15 cellular contexts compared by ENCODE assay signal in the genomic region with DNA sequence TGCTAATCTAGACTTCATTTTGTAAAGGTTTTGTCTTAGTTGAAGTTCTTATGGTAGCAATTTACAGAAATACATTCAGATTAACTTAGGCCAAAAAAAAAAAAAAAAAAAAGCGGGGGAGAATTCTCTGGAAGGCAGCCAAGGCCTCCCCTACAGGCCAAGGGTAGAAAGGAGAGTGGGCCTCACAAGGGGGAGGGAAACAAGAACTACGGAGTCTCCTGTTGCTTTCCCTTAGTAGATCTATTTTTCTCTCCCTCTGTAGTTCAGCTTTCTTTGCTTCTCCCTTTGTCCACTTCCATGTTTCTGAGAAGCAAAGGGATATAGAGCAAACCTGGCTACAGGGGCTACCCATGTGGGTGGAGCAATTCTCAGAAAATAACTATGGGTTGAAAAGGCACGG. TPM values are rescaled to one million over a fixed set of nuclear protein-coding genes. Genes with fewer than 3 reads are reported as not detected.
DNase-seq lines count a peak whose midpoint lies in the region; ATAC-seq and TF ChIP-seq lines count a peak whose summit lies in the region.
"Had no signal": no experiment of that assay in that cellular context is flagged by ENCODE, and none has a peak within 500 bp of the region (broad histone marks: within the 10 kb centered on the region; RNA-seq: fewer than 3 reads in every experiment).

No MANE protein-coding gene starts in this region.

- no peaks in the 10 kb centered on the region for H3F3A ChIP-seq in Loucy (ENCODE audit: low read depth)

- H3K27me3 ChIP-seq in Loucy (ENCODE audit: insufficient read depth, low read length, poor library complexity, severe bottlenecking), result no peaks in the 10 kb centered on the region
- no peaks in the 10 kb centered on the region for H3K27me3 ChIP-seq in endodermal cell (ENCODE audit: control insufficient read depth, insufficient read depth, low read length, poor library complexity, severe bottlenecking)
- no peaks in the 10 kb centered on the region for H3K27me3 ChIP-seq in colonic mucosa
- H3K27me3 ChIP-seq: gastroesophageal sphincter had no signal

- no peaks in the 10 kb centered on the region for H3K9me2 ChIP-seq in Loucy (replicated peaks; ENCODE audit: low read depth, low read length)

- no peak for ATAC-seq in activated naive CD8-positive, alpha-beta T cell treated with anti-CD3 and anti-CD28 coated beads, Interleukin-2, amount 10 ng/mL, durations not matched to agents 7 days and 5 days (ENCODE audit: low read depth)
- ATAC-seq in HG02678 (IDR thresholded peaks at IDR 0.05; ENCODE audit: unreplicated experiment) (no peak), GM21717 (IDR thresholded peaks at IDR 0.05; ENCODE audit: unreplicated experiment) (no peak)
- ATAC-seq: gastroesophageal sphincter, left lobe of liver had no signal

- H3K4me3 ChIP-seq in Loucy (ENCODE audit: low read length, poor library complexity, severe bottlenecking), result no peak overlapping the region
- no peak overlapping the region for H3K4me3 ChIP-seq in endodermal cell (ENCODE audit: low read length)
- no peak overlapping the region for H3K4me3 ChIP-seq in skeletal muscle cell (ENCODE audit: low read depth, low read length)
- no peak overlapping the region for H3K4me3 ChIP-seq in colonic mucosa
- H3K4me3 ChIP-seq: gastroesophageal sphincter had no signal

- intact Hi-C loops in colonic mucosa (cut with DNase I), result no loop called here

- H3K79me2 ChIP-seq in Loucy (ENCODE audit: insufficient read depth, low read length), result peaks cover 5% of the 10 kb centered on the region; the same call in 1 of the 2 replicates

- H3K36me3 ChIP-seq in Loucy (ENCODE audit: insufficient read depth, low read length), result no peaks in the 10 kb centered on the region
- H3K36me3 ChIP-seq in endodermal cell (ENCODE audit: control insufficient read depth, insufficient read depth, low read length), result no peaks in the 10 kb centered on the region
- no peaks in the 10 kb centered on the region for H3K36me3 ChIP-seq in colonic mucosa
- H3K36me3 ChIP-seq: gastroesophageal sphincter had no signal

- H3K27ac Mint-ChIP-seq in activated naive CD8-positive, alpha-beta T cell treated with anti-CD3 and anti-CD28 coated beads, Interleukin-2, amount 10 ng/mL, durations not matched to agents 7 days and 5 days, result peak overlapping the region; percentile 54
- H3K27ac Mint-ChIP-seq in activated naive CD8-positive, alpha-beta T cell treated with anti-CD3 and anti-CD28 coated beads for 36 hours, result no peak overlapping the region
- H3K27ac Mint-ChIP-seq in endodermal cell, result peak overlapping the region; percentile 17

- H3K36me3 Mint-ChIP-seq in activated naive CD8-positive, alpha-beta T cell treated with anti-CD3 and anti-CD28 coated beads, Interleukin-2, amount 10 ng/mL, durations not matched to agents 7 days and 5 days, result no peaks in the 10 kb centered on the region
- H3K36me3 Mint-ChIP-seq in activated naive CD8-positive, alpha-beta T cell treated with anti-CD3 and anti-CD28 coated beads for 36 hours, result peaks cover 2% of the 10 kb centered on the region
- no peaks in the 10 kb centered on the region for H3K36me3 Mint-ChIP-seq in endodermal cell (ENCODE audit: low read depth)

- H2AFZ ChIP-seq in Loucy (ENCODE audit: low read length), result no peak overlapping the region

- no peaks in the 10 kb centered on the region for H3K9me3 ChIP-seq in Loucy (ENCODE audit: insufficient read depth, low read depth, low read length)
- H3K9me3 ChIP-seq in endodermal cell (ENCODE audit: control insufficient read depth, low read length), result no peaks in the 10 kb centered on the region
- no peaks in the 10 kb centered on the region for H3K9me3 ChIP-seq in colonic mucosa
- H3K9me3 ChIP-seq: gastroesophageal sphincter had no signal

- H3K27ac ChIP-seq in endodermal cell (ENCODE audit: low read depth, low read length), result peak overlapping the region; percentile 30
- H3K27ac ChIP-seq in colonic mucosa, result no peak overlapping the region
- H3K27ac ChIP-seq: KMS-11 had no signal

- H3K9ac ChIP-seq in Loucy (ENCODE audit: low read depth, low read length, poor library complexity, severe bottlenecking) (no peak overlapping the region), endodermal cell (ENCODE audit: extremely low read depth, low read length, poor library complexity, severe bottlenecking) (no peak overlapping the region), colonic mucosa (ENCODE audit: low read depth in 2 of 2, low read length in 2 of 2) (no peak overlapping the region)
- H3K9ac ChIP-seq: KMS-11 had no signal

- 89 to 100% methylated on average over 1 to 2 of the region's 3 CpGs for WGBS in endodermal cell (ENCODE audit: insufficient coverage in 1 of 2, insufficient read length in 1 of 2), 2 experiments

- H4K20me1 ChIP-seq in Loucy (ENCODE audit: insufficient read depth, low read length, poor library complexity, severe bottlenecking), result no peaks in the 10 kb centered on the region

- no peak for DNase-seq in activated naive CD8-positive, alpha-beta T cell treated with anti-CD3 and anti-CD28 coated beads, Interleukin-2, amount 10 ng/mL, durations not matched to agents 7 days and 5 days
- no peak for DNase-seq in activated naive CD8-positive, alpha-beta T cell treated with anti-CD3 and anti-CD28 coated beads for 36 hours
- peak; percentile 66 for DNase-seq in endodermal cell
- peak; percentile 30 for DNase-seq in skeletal muscle cell (ENCODE audit: low read depth)
- DNase-seq in colonic mucosa, result no peak
- DNase-seq: activated CD4-positive, alpha-beta T cell treated with anti-CD3 and anti-CD28 coated beads, Interleukin-2, amount 50 U/mL, for 1 hour; activated effector memory CD4-positive, alpha-beta T cell treated with anti-CD3 and anti-CD28 coated beads, Interleukin-2, amount 50 U/mL, for 16 hours; NCI-H226; SW 1271 had no signal

- peaks cover 10% of the 10 kb centered on the region for H3K4me1 ChIP-seq in Loucy (ENCODE audit: insufficient read depth, low read length, poor library complexity, severe bottlenecking)
- H3K4me1 ChIP-seq in endodermal cell (ENCODE audit: control insufficient read depth, insufficient read depth, low read length), result peaks cover 4% of the 10 kb centered on the region
- peaks cover 2% of the 10 kb centered on the region for H3K4me1 ChIP-seq in colonic mucosa

- peaks cover 4% of the 10 kb centered on the region for H3K27me3 Mint-ChIP-seq in activated naive CD8-positive, alpha-beta T cell treated with anti-CD3 and anti-CD28 coated beads, Interleukin-2, amount 10 ng/mL, durations not matched to agents 7 days and 5 days
- peaks cover 3% of the 10 kb centered on the region for H3K27me3 Mint-ChIP-seq in activated naive CD8-positive, alpha-beta T cell treated with anti-CD3 and anti-CD28 coated beads for 36 hours
- no peaks in the 10 kb centered on the region for H3K27me3 Mint-ChIP-seq in endodermal cell (ENCODE audit: insufficient read depth)

- H3K4me3 Mint-ChIP-seq in activated naive CD8-positive, alpha-beta T cell treated with anti-CD3 and anti-CD28 coated beads, Interleukin-2, amount 10 ng/mL, durations not matched to agents 7 days and 5 days, result no peak overlapping the region
- no peak overlapping the region for H3K4me3 Mint-ChIP-seq in activated naive CD8-positive, alpha-beta T cell treated with anti-CD3 and anti-CD28 coated beads for 36 hours
- H3K4me3 Mint-ChIP-seq in endodermal cell, result no peak overlapping the region

- H3K9me3 Mint-ChIP-seq in activated naive CD8-positive, alpha-beta T cell treated with anti-CD3 and anti-CD28 coated beads, Interleukin-2, amount 10 ng/mL, durations not matched to agents 7 days and 5 days, result no peaks in the 10 kb centered on the region
- H3K9me3 Mint-ChIP-seq in activated naive CD8-positive, alpha-beta T cell treated with anti-CD3 and anti-CD28 coated beads for 36 hours, result no peaks in the 10 kb centered on the region
- H3K9me3 Mint-ChIP-seq in endodermal cell, result no peaks in the 10 kb centered on the region

- no peak overlapping the region for H3K4me2 ChIP-seq in Loucy (ENCODE audit: low read depth, low read length, poor library complexity, severe bottlenecking)
- H3K4me2 ChIP-seq: KMS-11 had no signal

- H3K4me1 Mint-ChIP-seq in activated naive CD8-positive, alpha-beta T cell treated with anti-CD3 and anti-CD28 coated beads, Interleukin-2, amount 10 ng/mL, durations not matched to agents 7 days and 5 days, result peaks cover 21% of the 10 kb centered on the region
- H3K4me1 Mint-ChIP-seq in activated naive CD8-positive, alpha-beta T cell treated with anti-CD3 and anti-CD28 coated beads for 36 hours, result peaks cover 24% of the 10 kb centered on the region
- H3K4me1 Mint-ChIP-seq in endodermal cell, result peaks cover 11% of the 10 kb centered on the region

- TF ChIP-seq CTCF in Loucy (conservative IDR thresholded peaks at IDR 0.05; ENCODE audit: low read length) (0 out of 2 replicates have a peak, but pooled peaks have one; percentile 8), endodermal cell (conservative IDR thresholded peaks at IDR 0.05) (peak; percentile 64), colonic mucosa (IDR thresholded peaks at IDR 0.05) (no peak)

- POLR2A ChIA-PET in activated naive CD8-positive, alpha-beta T cell treated with anti-CD3 and anti-CD28 coated beads, Interleukin-2, amount 10 ng/mL, durations not matched to agents 7 days and 5 days (lab: Charles Lee), result no interaction called here

RNA-seq across cellular contexts. Expression of gene STK11IP, which starts 2.4 kb away (rescaled TPM):
- total RNA-seq in activated naive CD8-positive, alpha-beta T cell treated with anti-CD3 and anti-CD28 coated beads, Interleukin-2, amount 10 ng/mL, durations not matched to agents 7 days and 5 days, result 10 to 100 TPM; 36.3 to 37.5 TPM
- total RNA-seq in activated naive CD8-positive, alpha-beta T cell treated with anti-CD3 and anti-CD28 coated beads for 36 hours, result 10 to 100 TPM; 24.5 to 25.3 TPM
- 10 to 100 TPM; 27.3 to 31.1 TPM for total RNA-seq in endodermal cell
- 36.2 TPM for polyA plus RNA-seq in endodermal cell (2013, experiment 1 of 2)
- 29.6 TPM for polyA plus RNA-seq in endodermal cell (2013, experiment 2 of 2)
- total RNA-seq in colonic mucosa, result 10 to 100 TPM; 25.4 to 42.7 TPM

RNA-seq across cellular contexts. Expression of gene INHA, which starts 23.1 kb away (rescaled TPM):
- not detected for total RNA-seq in activated naive CD8-positive, alpha-beta T cell treated with anti-CD3 and anti-CD28 coated beads, Interleukin-2, amount 10 ng/mL, durations not matched to agents 7 days and 5 days
- total RNA-seq in activated naive CD8-positive, alpha-beta T cell treated with anti-CD3 and anti-CD28 coated beads for 36 hours, result not detected
- total RNA-seq in endodermal cell (1 to 10 TPM in 1 of 2 donors, under 1 TPM in 1; 0.48 to 1.5 TPM), colonic mucosa (not detected)
- polyA plus RNA-seq in endodermal cell (2013, experiment 1 of 2), result 0.61 TPM
- polyA plus RNA-seq in endodermal cell (2013, experiment 2 of 2), result 0.75 TPM

RNA-seq across cellular contexts. Expression of gene OBSL1, which starts 23.9 kb away (rescaled TPM):
- not detected for total RNA-seq in activated naive CD8-positive, alpha-beta T cell treated with anti-CD3 and anti-CD28 coated beads, Interleukin-2, amount 10 ng/mL, durations not matched to agents 7 days and 5 days
- 1 to 10 TPM; 1.7 to 2.0 TPM for total RNA-seq in activated naive CD8-positive, alpha-beta T cell treated with anti-CD3 and anti-CD28 coated beads for 36 hours
- total RNA-seq in endodermal cell (100 to 1,000 TPM; 156 to 162 TPM), colonic mucosa (10 to 100 TPM in 1 of 2 donors, 1 to 10 TPM in 1; 9.9 to 13.2 TPM)
- polyA plus RNA-seq in endodermal cell (2013, experiment 1 of 2), result 93.4 TPM
- polyA plus RNA-seq in endodermal cell (2013, experiment 2 of 2), result 95.4 TPM

RNA-seq across cellular contexts. Expression of gene SLC4A3, which starts 32.2 kb away (rescaled TPM):
- not detected for total RNA-seq in activated naive CD8-positive, alpha-beta T cell treated with anti-CD3 and anti-CD28 coated beads, Interleukin-2, amount 10 ng/mL, durations not matched to agents 7 days and 5 days
- under 1 TPM in 1 of 2 experiments, not detected in 1; 0.10 TPM for total RNA-seq in activated naive CD8-positive, alpha-beta T cell treated with anti-CD3 and anti-CD28 coated beads for 36 hours
- total RNA-seq in endodermal cell (10 to 100 TPM; 13.4 to 20.2 TPM), colonic mucosa (under 1 TPM; 0.47 to 0.72 TPM)
- polyA plus RNA-seq in endodermal cell (2013, experiment 1 of 2), result 8.0 TPM
- polyA plus RNA-seq in endodermal cell (2013, experiment 2 of 2), result 5.3 TPM

RNA-seq across cellular contexts. Expression of gene TMEM198, which starts 51.4 kb away (rescaled TPM):
- total RNA-seq in activated naive CD8-positive, alpha-beta T cell treated with anti-CD3 and anti-CD28 coated beads, Interleukin-2, amount 10 ng/mL, durations not matched to agents 7 days and 5 days, result 1 to 10 TPM in 1 of 2 experiments, under 1 TPM in 1; 0.85 to 1.1 TPM
- total RNA-seq in activated naive CD8-positive, alpha-beta T cell treated with anti-CD3 and anti-CD28 coated beads for 36 hours, result 1 to 10 TPM; 3.5 to 4.2 TPM
- 1 to 10 TPM; 2.6 to 3.9 TPM for total RNA-seq in endodermal cell
- polyA plus RNA-seq in endodermal cell (2013, experiment 1 of 2), result 9.6 TPM
- 5.3 TPM for polyA plus RNA-seq in endodermal cell (2013, experiment 2 of 2)
- total RNA-seq in colonic mucosa, result 1 to 10 TPM; 1.7 to 2.9 TPM

Comparison
In these comparisons a context has a peak if more than half of its experiments do, and no peak if none do; other contexts are left out.
1. DNase-seq: peak in endodermal cell (single experiment) and skeletal muscle cell (single experiment); none in activated naive CD8-positive, alpha-beta T cell treated with anti-CD3 and anti-CD28 coated beads, Interleukin-2, amount 10 ng/mL, durations not matched to agents 7 days and 5 days (single experiment), activated naive CD8-positive, alpha-beta T cell treated with anti-CD3 and anti-CD28 coated beads for 36 hours (single experiment) and colonic mucosa (single experiment).
2. RNA of gene OBSL1, which starts 23.9 kb away (total RNA-seq): 156 to 162 TPM in endodermal cell; 9.9 to 13.2 TPM in colonic mucosa, 1.7 to 2.0 TPM in activated naive CD8-positive, alpha-beta T cell treated with anti-CD3 and anti-CD28 coated beads for 36 hours and not detected in activated naive CD8-positive, alpha-beta T cell treated with anti-CD3 and anti-CD28 coated beads, Interleukin-2, amount 10 ng/mL, durations not matched to agents 7 days and 5 days; every median in the first group is over 10 times any median in the second.